ENCODE assay signal across 28 cellular contexts in genomic region chr12:118304093-118304492, GRCh38.
DNase-seq lines count a peak whose midpoint lies in the region; ATAC-seq, FAIRE-seq and TF ChIP-seq lines count a peak whose summit lies in the region.
"Had no signal": no experiment of that assay in that cellular context is flagged by ENCODE, and none has a peak within 500 bp of the region (broad histone marks: within the 10 kb centered on the region; RNA-seq: fewer than 3 reads in every experiment).

No MANE protein-coding gene starts in this region.

- H3K4me3 ChIP-seq in Karpas-422 (ENCODE audit: low read length) (no peak overlapping the region), GM12878 (no peak overlapping the region)

- no peak for ATAC-seq in GM12878
- ATAC-seq: CD8-positive, alpha-beta T cell; HCT116 had no signal

- H3K36me3 ChIP-seq in Karpas-422 (ENCODE audit: insufficient read depth, low read length) (no peaks in the 10 kb centered on the region), GM12878 (ENCODE audit: control insufficient read depth in 2 of 2, insufficient read depth in 2 of 2, low read length in 1 of 2) (no peaks in the 10 kb centered on the region)

- in situ Hi-C loops in GM12878 (cut with MboI), result no loop called here
- in situ Hi-C loops in GM13977 (cut with MboI; ENCODE audit: low pct_unique_long_range_greater_than_20kb, low sequenced_read_pairs, unreplicated experiment), result no loop called here

- H4K20me1 ChIP-seq in Karpas-422 (ENCODE audit: insufficient read depth, low read depth, low read length), result no peaks in the 10 kb centered on the region
- H4K20me1 ChIP-seq in GM12878 (ENCODE audit: control insufficient read depth, insufficient read depth), result no peaks in the 10 kb centered on the region

- H3K79me2 ChIP-seq in Karpas-422 (ENCODE audit: low read length) (peaks cover 95% of the 10 kb centered on the region), GM12878 (ENCODE audit: control insufficient read depth, insufficient read depth, low read length) (peaks cover 52% of the 10 kb centered on the region)

- H3K9me2 ChIP-seq in Karpas-422 (replicated peaks; ENCODE audit: insufficient read depth, low read length), result no peaks in the 10 kb centered on the region

- H3K27me3 ChIP-seq in Karpas-422 (ENCODE audit: low read length) (no peaks in the 10 kb centered on the region), GM12878 (replicated peaks in 1 of 2; ENCODE audit: control insufficient read depth in 2 of 2, insufficient read depth in 2 of 2, low read length in 1 of 2) (no peaks in the 10 kb centered on the region)

- intact Hi-C loops in activated CD4-positive, alpha-beta memory T cell treated with anti-CD3 and anti-CD28 coated beads for 36 hours (cut with micrococcal nuclease), result loop anchor here (10.0 kb wide), 1 partner anchor 249 kb away; no protein-coding TSS in a partner anchor
- intact Hi-C loops in GM12878 (cut with micrococcal nuclease; ENCODE audit: unreplicated experiment), result loop anchor here (5.0 kb wide), 1 partner anchor 137 kb away; no protein-coding TSS in a partner anchor

- POLR2A ChIA-PET in activated CD4-positive, alpha-beta memory T cell treated with anti-CD3 and anti-CD28 coated beads for 36 hours (lab: Charles Lee), result interaction anchor here (1.0 kb wide), 1 partner anchor 69 kb away, joined by 3 read pairs; the partner anchor contains the start of gene TAOK3
- POLR2A ChIA-PET in activated CD4-positive, alpha-beta memory T cell treated with anti-CD3 and anti-CD28 coated beads, Interleukin-2, amount 10 ng/mL, durations not matched to agents 7 days and 5 days (lab: Charles Lee), result no interaction called here
- POLR2A ChIA-PET in GM12878 (lab: Charles Lee), result interaction anchor here (0.6 to 1.1 kb wide), 3 partner anchors 8 to 85 kb away, joined by 3 to 7 read pairs (median 4); partner anchors contain the start of gene SUDS3

- H3K4me2 ChIP-seq in Karpas-422 (ENCODE audit: low read depth, low read length, poor library complexity, severe bottlenecking) (no peak overlapping the region), GM12878 (ENCODE audit: control insufficient read depth, insufficient read depth) (no peak overlapping the region)

- peaks cover 53% of the 10 kb centered on the region for H3K4me1 Mint-ChIP-seq in activated CD4-positive, alpha-beta memory T cell treated with anti-CD3 and anti-CD28 coated beads for 36 hours (ENCODE audit: low read depth)
- peaks cover 51% of the 10 kb centered on the region for H3K4me1 Mint-ChIP-seq in activated CD4-positive, alpha-beta memory T cell treated with anti-CD3 and anti-CD28 coated beads, Interleukin-2, amount 10 ng/mL, durations not matched to agents 7 days and 5 days

- no peak overlapping the region for H2AFZ ChIP-seq in Karpas-422 (ENCODE audit: low read length)
- H2AFZ ChIP-seq in GM12878 (ENCODE audit: control insufficient read depth, low read depth, low read length), result no peak overlapping the region

- no peaks in the 10 kb centered on the region for H3K27me3 Mint-ChIP-seq in activated CD4-positive, alpha-beta memory T cell treated with anti-CD3 and anti-CD28 coated beads for 36 hours
- no peaks in the 10 kb centered on the region for H3K27me3 Mint-ChIP-seq in activated CD4-positive, alpha-beta memory T cell treated with anti-CD3 and anti-CD28 coated beads, Interleukin-2, amount 10 ng/mL, durations not matched to agents 7 days and 5 days

- no peak for TF ChIP-seq EP300 in GM12878 (IDR thresholded peaks at IDR 0.05; ENCODE audit: borderline replicate concordance in 1 of 2, control insufficient read depth in 1 of 2, low read depth in 2 of 2, low read length in 2 of 2)

- H3K27ac Mint-ChIP-seq in activated CD4-positive, alpha-beta memory T cell treated with anti-CD3 and anti-CD28 coated beads for 36 hours, result peak overlapping the region; percentile 60
- H3K27ac Mint-ChIP-seq in activated CD4-positive, alpha-beta memory T cell treated with anti-CD3 and anti-CD28 coated beads, Interleukin-2, amount 10 ng/mL, durations not matched to agents 7 days and 5 days, result no peak overlapping the region
- H3K27ac Mint-ChIP-seq: CD8-positive, alpha-beta T cell had no signal

- CTCF ChIA-PET in activated CD4-positive, alpha-beta memory T cell treated with anti-CD3 and anti-CD28 coated beads for 36 hours (lab: Charles Lee), result interaction anchor here (1.0 kb wide), 1 partner anchor 72 kb away, joined by 5 read pairs; the partner anchor contains the start of gene SUDS3
- CTCF ChIA-PET in activated CD4-positive, alpha-beta memory T cell treated with anti-CD3 and anti-CD28 coated beads, Interleukin-2, amount 10 ng/mL, durations not matched to agents 7 days and 5 days (lab: Charles Lee), result no interaction called here
- CTCF ChIA-PET in GM12878 (lab: Yijun Ruan, JAX), result interaction anchor here (1.0 to 1.8 kb wide), 2 partner anchors 53 to 72 kb away, joined by 4 read pairs; no protein-coding TSS in a partner anchor

- peaks cover 76% of the 10 kb centered on the region for H3K4me1 ChIP-seq in Karpas-422 (ENCODE audit: low read length)
- peaks cover 38% of the 10 kb centered on the region for H3K4me1 ChIP-seq in GM12878 (ENCODE audit: control insufficient read depth, insufficient read depth, low read length)

- RAD21 ChIA-PET in GM12878 (lab: Charles Lee; ENCODE audit: unreplicated experiment), result interaction anchor here (0.7 to 1.4 kb wide), 5 partner anchors 24 to 69 kb away, joined by 3 to 6 read pairs (median 5); no protein-coding TSS in a partner anchor

- no peak for TF ChIP-seq POLR2A in GM12878 (IDR thresholded peaks at IDR 0.05; ENCODE audit: low read depth, low read length)

- H3K36me3 Mint-ChIP-seq in activated CD4-positive, alpha-beta memory T cell treated with anti-CD3 and anti-CD28 coated beads for 36 hours, result no peaks in the 10 kb centered on the region
- H3K36me3 Mint-ChIP-seq in activated CD4-positive, alpha-beta memory T cell treated with anti-CD3 and anti-CD28 coated beads, Interleukin-2, amount 10 ng/mL, durations not matched to agents 7 days and 5 days (ENCODE audit: low read depth), result peaks cover 3% of the 10 kb centered on the region
- H3K36me3 Mint-ChIP-seq: CD8-positive, alpha-beta T cell had no signal

- BruUV-seq in GM12878 (replicated peaks; lab: Mats Ljungman, UMichigan), result no TSS peak

- FAIRE-seq in GM12878 (lab: Jason Lieb, UNC), result no peak
- FAIRE-seq: GM12892, HTR-8/SVneo had no signal

- TF ChIP-seq CTCF in GM12878 (IDR thresholded peaks at IDR 0.05 in 2 of 3, conservative IDR thresholded peaks at IDR 0.05 in 1 of 3; ENCODE audit: control insufficient read depth in 2 of 3, extremely low read depth in 1 of 3, insufficient read depth in 1 of 3, low read depth in 3 of 3, low read length in 3 of 3) (no peak), GM13977 (IDR thresholded peaks at IDR 0.05; ENCODE audit: extremely low read depth, insufficient read depth, missing control alignments) (no peak)

- TF ChIP-seq RAD21 in GM12878 (IDR thresholded peaks at IDR 0.05; ENCODE audit: insufficient read depth, low read depth, low read length), result no peak

- no peak for DNase-seq in activated CD4-positive, alpha-beta memory T cell treated with anti-CD3 and anti-CD28 coated beads for 36 hours
- DNase-seq in activated CD4-positive, alpha-beta memory T cell treated with anti-CD3 and anti-CD28 coated beads, Interleukin-2, amount 10 ng/mL, durations not matched to agents 7 days and 5 days, result no peak
- DNase-seq in Karpas-422 (no peak), GM12878 (ENCODE audit: low read depth, low spot score) (no peak), renal cortical epithelial cell (ENCODE audit: low read depth) (peak; percentile 16), SK-N-DZ (ENCODE audit: low spot score) (no peak), GM13977 (ENCODE audit: low spot score) (no peak)
- DNase-seq in stimulated activated naive CD4-positive, alpha-beta T cell treated with Interleukin-2 at 50 U/mL for 16 hours (lab: John Stamatoyannopoulos, UW), result no peak
- DNase-seq: 8988T; AML-193; C1 segment of cervical spinal cord; CD8-positive, alpha-beta T cell; DND-41; GOT3; KG1; MV-4-11; NCI-H1105 treated with DMSO at 0.1 percent for 48 hours; NCI-H1694; NCI-H2081; NCI-H2171; NCI-H345; NCI-H524; NCI-H774; NK-92 treated with Interleukin-12 subunit alpha and Interleukin-12 subunit beta, amount 100 ng/mL, for 24 hours; Right ventricle myocardium superior had no signal

- no peaks in the 10 kb centered on the region for H3K9me3 Mint-ChIP-seq in activated CD4-positive, alpha-beta memory T cell treated with anti-CD3 and anti-CD28 coated beads for 36 hours
- no peaks in the 10 kb centered on the region for H3K9me3 Mint-ChIP-seq in activated CD4-positive, alpha-beta memory T cell treated with anti-CD3 and anti-CD28 coated beads, Interleukin-2, amount 10 ng/mL, durations not matched to agents 7 days and 5 days
- H3K9me3 Mint-ChIP-seq: CD8-positive, alpha-beta T cell had no signal

- 14% methylated on average over 4 of the region's 4 CpGs for WGBS in GM12878 (ENCODE audit: insufficient coverage, insufficient replicate concordance, low lambda C conversion rate, missing lambda C conversion rate)

- SMC1A ChIA-PET in GM12878 (lab: Charles Lee; ENCODE audit: uncharacterized antibody, unreplicated experiment), result interaction anchor here (0.7 to 1.0 kb wide), 6 partner anchors 8 to 120 kb away, joined by 3 to 4 read pairs (median 3); no protein-coding TSS in a partner anchor

- H3K9ac ChIP-seq in Karpas-422 (ENCODE audit: low read length) (no peak overlapping the region), GM12878 (ENCODE audit: control insufficient read depth, insufficient read depth, low read length) (no peak overlapping the region)

- no peak overlapping the region for H3K4me3 Mint-ChIP-seq in activated CD4-positive, alpha-beta memory T cell treated with anti-CD3 and anti-CD28 coated beads for 36 hours
- no peak overlapping the region for H3K4me3 Mint-ChIP-seq in activated CD4-positive, alpha-beta memory T cell treated with anti-CD3 and anti-CD28 coated beads, Interleukin-2, amount 10 ng/mL, durations not matched to agents 7 days and 5 days
- H3K4me3 Mint-ChIP-seq: CD8-positive, alpha-beta T cell had no signal

- 0 out of 2 replicates have a peak overlapping the region, but pooled peaks have one; percentile 18 for H3K27ac ChIP-seq in Karpas-422 (ENCODE audit: low read length)
- peak overlapping the region; percentile 31; the same call in 1 of the 2 replicates for H3K27ac ChIP-seq in GM12878 (ENCODE audit: control insufficient read depth, insufficient read depth)

- H3K9me3 ChIP-seq in Karpas-422 (ENCODE audit: low read length) (no peaks in the 10 kb centered on the region), GM12878 (replicated peaks; ENCODE audit: control insufficient read depth, insufficient read depth, low read length) (no peaks in the 10 kb centered on the region)

TF ChIP-seq in GM12878, 131 proteins besides CTCF, POLR2A, EP300 and RAD21 (continues in another document):
- TF ChIP-seq MEF2A (IDR thresholded peaks at IDR 0.05; ENCODE audit: insufficient read depth, low read depth, low read length), result 0 out of 2 replicates have a peak, but pooled peaks have one; percentile 22
